ENCODE assay signal across 9 cellular contexts in the genomic region with DNA sequence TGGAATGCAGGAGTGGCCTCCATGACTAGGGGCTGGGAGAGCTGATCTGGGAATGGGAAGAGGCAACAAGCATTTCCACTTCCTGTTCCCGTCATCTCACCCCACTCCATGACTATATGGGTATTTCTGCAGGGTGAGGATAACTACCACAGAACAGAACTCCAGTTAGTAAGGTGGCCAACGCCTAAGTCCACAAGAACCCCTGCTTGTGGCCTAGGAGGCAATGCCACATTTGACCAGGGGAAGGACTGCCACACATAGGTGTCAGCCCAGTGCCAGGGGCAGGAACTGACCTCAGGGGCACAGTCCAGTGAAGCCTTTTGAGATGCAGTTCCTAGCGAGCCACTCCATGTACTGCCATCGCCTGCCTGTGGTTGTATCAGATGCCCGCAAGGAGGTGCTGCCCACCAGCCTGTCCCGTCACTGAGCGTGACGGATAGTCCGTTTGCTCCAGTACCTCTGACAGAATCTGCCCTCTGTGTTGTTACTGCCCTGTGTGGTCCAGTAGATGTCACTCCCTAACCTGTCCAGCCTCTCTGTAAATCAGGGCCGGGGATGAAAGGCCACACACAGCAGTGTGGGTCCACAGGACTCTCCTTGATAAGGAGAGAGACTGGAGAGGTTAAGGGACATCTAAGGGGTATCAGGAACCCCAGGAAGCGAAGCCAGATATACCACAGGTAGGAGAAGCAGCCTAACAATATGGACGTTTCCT. TPM values are rescaled to one million over a fixed set of nuclear protein-coding genes. Genes with fewer than 3 reads are reported as not detected.
A peak's percentile ranks its signal among the peaks of the same experiment; 100 is the strongest.
DNase-seq lines count a peak whose midpoint lies in the region; ATAC-seq, FAIRE-seq and TF ChIP-seq lines count a peak whose summit lies in the region.
"Had no signal": no experiment of that assay in that cellular context is flagged by ENCODE, and none has a peak within 500 bp of the region (broad histone marks: within the 10 kb centered on the region; RNA-seq: fewer than 3 reads in every experiment).

No MANE protein-coding gene starts in this region.

- peak; percentile 16 for DNase-seq in stimulated activated CD4-positive, alpha-beta T cell treated with anti-CD3 and anti-CD28 coated beads, Interleukin-12 subunit alpha, Interleukin-12 subunit beta, amount 100 ng/mL, for 4 hours
- no peak for DNase-seq in stimulated activated CD4-positive, alpha-beta T cell treated with anti-CD3 and anti-CD28 coated beads, Interleukin-2, amount 100 ng/mL, for 48 hours
- peak; percentile 41 for DNase-seq in NCI-H146 treated with DMSO at 0.1 percent for 48 hours (lab: John Stamatoyannopoulos, UW; ENCODE audit: unreplicated experiment)
- DNase-seq in WERI-Rb-1 = peak; percentile 83
- peak; percentile 94 for DNase-seq in endodermal cell
- DNase-seq in mucosa of descending colon = peak; percentile 72 to 82 (median 81)
- DNase-seq in type B pancreatic cell (ENCODE audit: extremely low spot score, unreplicated experiment) = no peak
- DNase-seq in GM19239 (ENCODE audit: insufficient read length, low spot score) = no peak

- no peak overlapping the region for H3K9ac ChIP-seq in endodermal cell (ENCODE audit: extremely low read depth, low read length, poor library complexity, severe bottlenecking)

- no peaks in the 10 kb centered on the region for H3K4me1 ChIP-seq in endodermal cell (ENCODE audit: control insufficient read depth, insufficient read depth, low read length)
- H3K4me1 ChIP-seq in mucosa of descending colon (ENCODE audit: low read depth) = peaks cover 14% of the 10 kb centered on the region

- intact Hi-C loops in mucosa of descending colon (cut with DNase I, micrococcal nuclease) = loop anchor here (2.0 to 10.0 kb wide), 2 partner anchors 46 to 52 kb away; no protein-coding TSS in a partner anchor

- H3K27ac ChIP-seq in WERI-Rb-1 (no peak overlapping the region), endodermal cell (ENCODE audit: low read depth, low read length) (no peak overlapping the region)

- H3K36me3 ChIP-seq in WERI-Rb-1 (no peaks in the 10 kb centered on the region), endodermal cell (ENCODE audit: control insufficient read depth, insufficient read depth, low read length) (no peaks in the 10 kb centered on the region), mucosa of descending colon (ENCODE audit: low read depth) (no peaks in the 10 kb centered on the region)

- H3K27ac Mint-ChIP-seq in endodermal cell (no peak overlapping the region), type B pancreatic cell (no peak overlapping the region)

- H3K9me3 Mint-ChIP-seq in endodermal cell (no peaks in the 10 kb centered on the region), type B pancreatic cell (no peaks in the 10 kb centered on the region)

- H3K9me3 ChIP-seq in WERI-Rb-1 (ENCODE audit: severe bottlenecking) = no peaks in the 10 kb centered on the region
- H3K9me3 ChIP-seq in endodermal cell (ENCODE audit: control insufficient read depth, low read length) = no peaks in the 10 kb centered on the region
- H3K9me3 ChIP-seq in mucosa of descending colon = no peaks in the 10 kb centered on the region

- H3K27me3 ChIP-seq in WERI-Rb-1 (ENCODE audit: insufficient read depth, low read depth, severe bottlenecking) (no peaks in the 10 kb centered on the region), endodermal cell (ENCODE audit: control insufficient read depth, insufficient read depth, low read length, poor library complexity, severe bottlenecking) (no peaks in the 10 kb centered on the region)

- peak; percentile 94 for TF ChIP-seq CTCF in WERI-Rb-1 (IDR thresholded peaks at IDR 0.05; ENCODE audit: low read depth, low read length)
- peak; percentile 92 for TF ChIP-seq CTCF in endodermal cell (conservative IDR thresholded peaks at IDR 0.05)
- TF ChIP-seq CTCF in mucosa of descending colon (IDR thresholded peaks at IDR 0.05) = peak; percentile 78
- TF ChIP-seq CTCF in type B pancreatic cell (conservative IDR thresholded peaks at IDR 0.05) = peak; percentile 80

- peaks cover 14% of the 10 kb centered on the region for H3K4me1 Mint-ChIP-seq in endodermal cell
- peaks cover 44% of the 10 kb centered on the region for H3K4me1 Mint-ChIP-seq in type B pancreatic cell (ENCODE audit: unreplicated experiment)

- no peak overlapping the region; the same call in 1 of the 2 replicates for H3K4me3 ChIP-seq in WERI-Rb-1 (ENCODE audit: low read depth, low read length)
- no peak overlapping the region for H3K4me3 ChIP-seq in endodermal cell (ENCODE audit: low read length)
- H3K4me3 ChIP-seq in mucosa of descending colon = no peak overlapping the region

- peaks cover 5% of the 10 kb centered on the region for H3K27me3 Mint-ChIP-seq in endodermal cell (ENCODE audit: insufficient read depth)
- H3K27me3 Mint-ChIP-seq in type B pancreatic cell = peaks cover 5% of the 10 kb centered on the region

- 31 to 34% methylated on average over 8 to 12 of the region's 12 CpGs for WGBS in endodermal cell (ENCODE audit: insufficient coverage in 1 of 2, insufficient read length in 1 of 2), 2 experiments

- no peak overlapping the region for H3K4me3 Mint-ChIP-seq in endodermal cell
- peak overlapping the region; percentile 27 for H3K4me3 Mint-ChIP-seq in type B pancreatic cell

- ATAC-seq in mucosa of descending colon = peak; percentile 84

- no peak for FAIRE-seq in GM19239 (lab: Jason Lieb, UNC)
- FAIRE-seq: endometrium had no signal

- H3K36me3 Mint-ChIP-seq in endodermal cell (ENCODE audit: low read depth) = no peaks in the 10 kb centered on the region
- no peaks in the 10 kb centered on the region for H3K36me3 Mint-ChIP-seq in type B pancreatic cell

RNA-seq across cellular contexts. Expression of a gene that starts 3.5 kb away (rescaled TPM):
- total RNA-seq in endodermal cell (10 to 100 TPM; 17.8 to 23.2 TPM), mucosa of descending colon (10 to 100 TPM; 17.5 to 24.0 (median 19.2) TPM), type B pancreatic cell (ENCODE audit: low replicate concordance) (19.2 and 19.5 TPM in 2 replicates)
- 9.9 TPM for polyA plus RNA-seq in endodermal cell (2013, experiment 1 of 2)
- polyA plus RNA-seq in endodermal cell (2013, experiment 2 of 2) = 9.7 TPM

RNA-seq across cellular contexts. Expression of a gene that starts 12.2 kb away (rescaled TPM):
- total RNA-seq in endodermal cell = not detected
- polyA plus RNA-seq in endodermal cell (2013, experiment 1 of 2) = not detected
- not detected for polyA plus RNA-seq in endodermal cell (2013, experiment 2 of 2)
- total RNA-seq in mucosa of descending colon = 100 to 1,000 TPM in 1 of 3 donors, 10 to 100 TPM in 2; 70.1 to 157 (median 76.2) TPM
- 1.2 and 5.7 TPM in 2 replicates for total RNA-seq in type B pancreatic cell (ENCODE audit: low replicate concordance)

RNA-seq across cellular contexts. Expression of a gene that starts 34.8 kb away (rescaled TPM):
- total RNA-seq in endodermal cell (10 to 100 TPM; 27.2 TPM), mucosa of descending colon (10 to 100 TPM in 1 of 3 donors, 1 to 10 TPM in 2; 2.7 to 29.7 (median 8.4) TPM), type B pancreatic cell (ENCODE audit: low replicate concordance) (0.33 and 4.0 TPM in 2 replicates)
- polyA plus RNA-seq in endodermal cell (2013, experiment 1 of 2) = 11.5 TPM
- polyA plus RNA-seq in endodermal cell (2013, experiment 2 of 2) = 11.1 TPM

RNA-seq across cellular contexts. Expression of a gene that starts 43.3 kb away (rescaled TPM):
- total RNA-seq in endodermal cell (10 to 100 TPM; 77.0 to 96.1 TPM), mucosa of descending colon (10 to 100 TPM; 60.9 to 90.6 (median 65.9) TPM), type B pancreatic cell (ENCODE audit: low replicate concordance) (77.0 and 80.7 TPM in 2 replicates)
- 88.1 TPM for polyA plus RNA-seq in endodermal cell (2013, experiment 1 of 2)
- 84.5 TPM for polyA plus RNA-seq in endodermal cell (2013, experiment 2 of 2)

RNA-seq across cellular contexts. Expression of a gene that starts 43.6 kb away (rescaled TPM):
- total RNA-seq in endodermal cell (not detected), mucosa of descending colon (under 1 TPM in 1 of 3 donors, not detected in 2; 0.09 TPM), type B pancreatic cell (ENCODE audit: low replicate concordance) (not detected in 2 replicates)
- not detected for polyA plus RNA-seq in endodermal cell (2013, experiment 1 of 2)
- polyA plus RNA-seq in endodermal cell (2013, experiment 2 of 2) = not detected

Comparison
In these comparisons a context has a peak if more than half of its experiments do, and no peak if none do; other contexts are left out.
1. DNase-seq: peak in stimulated activated CD4-positive, alpha-beta T cell treated with anti-CD3 and anti-CD28 coated beads, Interleukin-12 subunit alpha, Interleukin-12 subunit beta, amount 100 ng/mL, for 4 hours (single experiment), NCI-H146 treated with DMSO at 0.1 percent for 48 hours (single experiment), WERI-Rb-1 (single experiment), endodermal cell (single experiment) and mucosa of descending colon (3 of 3); none in stimulated activated CD4-positive, alpha-beta T cell treated with anti-CD3 and anti-CD28 coated beads, Interleukin-2, amount 100 ng/mL, for 48 hours (0 of 2), type B pancreatic cell (single experiment) and GM19239 (single experiment).
2. RNA of a gene that starts 12.2 kb away (total RNA-seq): 70.1 to 157 TPM in mucosa of descending colon; 1.2 to 5.7 TPM in type B pancreatic cell and not detected in endodermal cell; every median in the first group is over 10 times any median in the second.
3. Peak in every context shown above with its lines, with median percentiles within 50 percentile points of each other: CTCF ChIP-seq.